In the genomic region with DNA sequence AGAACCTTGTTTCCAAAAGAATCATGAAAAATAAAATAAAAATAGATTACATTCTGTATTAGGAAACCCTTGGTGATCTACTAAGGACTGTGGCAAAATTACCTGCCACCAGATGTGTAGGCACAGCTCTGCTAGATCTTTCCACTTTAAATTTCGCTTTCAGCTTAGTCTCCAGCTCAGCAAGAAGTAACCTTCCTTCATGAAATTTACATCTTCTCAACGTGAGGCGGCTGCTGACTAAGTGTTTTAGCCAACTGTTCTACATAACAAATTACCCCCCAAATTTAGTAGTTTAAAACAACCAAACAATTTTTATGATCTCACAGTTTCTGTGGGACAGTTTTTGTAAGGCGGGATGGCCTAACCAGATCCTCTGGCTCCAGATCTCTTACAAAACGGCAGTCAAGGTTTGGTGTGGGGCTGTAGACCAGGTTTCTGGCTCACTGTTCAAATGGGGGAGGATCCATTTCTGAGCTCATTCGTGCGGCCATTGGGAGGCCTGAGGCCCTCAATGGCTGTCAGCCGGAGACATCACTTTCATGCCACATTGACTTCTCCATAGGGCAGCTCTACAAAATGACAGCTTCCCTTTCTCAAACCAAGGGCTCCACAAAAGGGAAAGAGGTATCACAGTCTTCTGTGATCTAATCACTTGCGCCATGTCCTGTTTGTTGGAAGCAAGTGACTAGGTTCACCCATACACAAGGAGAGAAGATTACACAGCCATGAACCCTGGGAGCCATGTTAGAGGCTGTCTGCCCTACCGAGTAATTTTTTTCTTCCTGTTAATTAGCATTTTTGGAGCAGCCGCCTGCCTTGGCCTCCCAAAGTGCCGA, we compare ENCODE assay signal across 15 cellular contexts. TPM values are rescaled to one million over a fixed set of nuclear protein-coding genes. Genes with fewer than 3 reads are reported as not detected.
DNase-seq lines count a peak whose midpoint lies in the region; ATAC-seq and TF ChIP-seq lines count a peak whose summit lies in the region.
"Had no signal": no experiment of that assay in that cellular context is flagged by ENCODE, and none has a peak within 500 bp of the region (broad histone marks: within the 10 kb centered on the region; RNA-seq: fewer than 3 reads in every experiment).

No MANE protein-coding gene starts in this region.

- no peak overlapping the region for H3K27ac ChIP-seq in thyroid gland
- H3K27ac ChIP-seq: VCaP had no signal

- peaks cover 0 to 4% (median 0%) of the 10 kb centered on the region in 7 donors for H3K9me3 Mint-ChIP-seq in CD14-positive monocyte
- peaks cover 0 to 5% of the 10 kb centered on the region in 2 donors for H3K9me3 Mint-ChIP-seq in stimulated activated naive CD8-positive, alpha-beta T cell treated with anti-CD3 and anti-CD28 coated beads, Interleukin-15, amount 100 ng/mL, for 72 hours

- peaks cover 0 to 5% (median 0%) of the 10 kb centered on the region in 3 donors for H3K27me3 Mint-ChIP-seq in CD14-positive monocyte (ENCODE audit: low read depth in 3 of 3)
- peaks cover 13% of the 10 kb centered on the region for H3K27me3 Mint-ChIP-seq in stimulated activated naive CD8-positive, alpha-beta T cell treated with anti-CD3 and anti-CD28 coated beads, Interleukin-15, amount 100 ng/mL, for 72 hours
- H3K27me3 Mint-ChIP-seq: progenitor cell of endocrine pancreas had no signal

- peaks cover 47% of the 10 kb centered on the region for H3K4me1 Mint-ChIP-seq in CD14-positive monocyte
- H3K4me1 Mint-ChIP-seq in stimulated activated naive CD8-positive, alpha-beta T cell treated with anti-CD3 and anti-CD28 coated beads, Interleukin-15, amount 100 ng/mL, for 72 hours: peaks cover 31% of the 10 kb centered on the region

- 90% methylated on average over 12 of the region's 12 CpGs for WGBS in thyroid gland, 2 donors

- H3K9me3 ChIP-seq in thyroid gland: no peaks in the 10 kb centered on the region

- H3K36me3 ChIP-seq in thyroid gland: no peaks in the 10 kb centered on the region

- no peaks in the 10 kb centered on the region for H3K27me3 ChIP-seq in thyroid gland

- H3K4me3 Mint-ChIP-seq in CD14-positive monocyte: no peak overlapping the region
- no peak overlapping the region for H3K4me3 Mint-ChIP-seq in stimulated activated naive CD8-positive, alpha-beta T cell treated with anti-CD3 and anti-CD28 coated beads, Interleukin-15, amount 100 ng/mL, for 72 hours

- DNase-seq in CD14-positive monocyte (ENCODE audit: low spot score) (no peak), SKM-1 treated with dmso at 0.1 percent for 144 hours (lab: John Stamatoyannopoulos, UW; ENCODE audit: unreplicated experiment) (peak; percentile 42), thyroid gland (no peak), left colon (no peak)
- DNase-seq in stimulated activated naive CD8-positive, alpha-beta T cell treated with anti-CD3 and anti-CD28 coated beads, Interleukin-15, amount 100 ng/mL, for 72 hours: no peak
- no peak for DNase-seq in activated CD4-positive, CD25-positive, alpha-beta regulatory T cell (lab: John Stamatoyannopoulos, UW)
- DNase-seq: erythroblast; IMR-90; NCI-H526; SHP77 treated with DMSO at 0.1 percent for 48 hours; stimulated activated CD8-positive, alpha-beta memory T cell treated with anti-CD3 and anti-CD28 coated beads, Interleukin-4, amount 100 ng/mL, for 48 hours had no signal

- peaks cover 0 to 4% of the 10 kb centered on the region in 2 donors for H3K36me3 Mint-ChIP-seq in CD14-positive monocyte

- no peak for TF ChIP-seq POLR2A in thyroid gland (IDR thresholded peaks at IDR 0.05)

- intact Hi-C loops in CD14-positive monocyte (cut with micrococcal nuclease) (no loop called here), thyroid gland (cut with DNase I) (no loop called here), left colon (cut with DNase I, micrococcal nuclease) (no loop called here)

- no peak for TF ChIP-seq CTCF in CD14-positive monocyte (IDR thresholded peaks at IDR 0.05)
- no peak for TF ChIP-seq CTCF in thyroid gland (IDR thresholded peaks at IDR 0.05)

- H3K4me1 ChIP-seq in thyroid gland: no peaks in the 10 kb centered on the region

- ATAC-seq in GM18867 (IDR thresholded peaks at IDR 0.05; ENCODE audit: unreplicated experiment) (peak; percentile 70), HG03095 (IDR thresholded peaks at IDR 0.05; ENCODE audit: unreplicated experiment) (peak; percentile 31), left colon (no peak)
- ATAC-seq in stimulated activated naive CD8-positive, alpha-beta T cell treated with anti-CD3 and anti-CD28 coated beads, Interleukin-15, amount 100 ng/mL, for 72 hours: no peak

- H3K4me3 ChIP-seq in thyroid gland (replicated peaks in 1 of 3): no peak overlapping the region

- peak overlapping the region; percentile 85 to 96 (median 93) for H3K27ac Mint-ChIP-seq in CD14-positive monocyte
- H3K27ac Mint-ChIP-seq in stimulated activated naive CD8-positive, alpha-beta T cell treated with anti-CD3 and anti-CD28 coated beads, Interleukin-15, amount 100 ng/mL, for 72 hours: peak overlapping the region in 1 of 2 donors; percentile 55
- H3K27ac Mint-ChIP-seq: progenitor cell of endocrine pancreas had no signal

RNA-seq across cellular contexts. Expression of gene GOLPH3, which starts 32.9 kb away (rescaled TPM):
- 100 to 1,000 TPM; 105 to 108 TPM for polyA plus RNA-seq in CD14-positive monocyte
- total RNA-seq in thyroid gland (100 to 1,000 TPM; 105 to 138 (median 125) TPM), left colon (100 to 1,000 TPM; 123 to 131 TPM)

Comparison
In these comparisons a context has a peak if more than half of its experiments do, and no peak if none do; other contexts are left out.
1. ATAC-seq: peak in GM18867 (single experiment) and HG03095 (single experiment); none in stimulated activated naive CD8-positive, alpha-beta T cell treated with anti-CD3 and anti-CD28 coated beads, Interleukin-15, amount 100 ng/mL, for 72 hours (single experiment) and left colon (single experiment).